Comparison of ENCODE assay signal across 8 cellular contexts in the genomic region with DNA sequence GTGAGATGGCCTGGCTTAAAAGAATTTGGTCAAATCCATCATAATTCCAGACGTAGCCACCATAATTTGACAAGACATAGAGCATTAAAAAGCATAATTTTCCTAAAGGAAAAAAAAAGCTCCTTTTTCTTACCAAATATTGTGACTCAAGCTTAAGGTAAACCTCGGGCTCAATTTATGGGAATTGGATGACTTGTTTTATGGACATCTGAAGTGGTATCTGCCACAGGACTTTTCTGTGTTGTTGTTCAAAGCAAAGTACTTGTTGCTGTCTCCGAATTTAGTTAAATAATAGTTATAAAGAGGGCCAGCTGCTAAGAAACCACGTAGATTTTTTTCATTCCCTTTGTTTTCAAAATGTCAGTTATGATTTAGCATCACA. TPM values are rescaled to one million over a fixed set of nuclear protein-coding genes. Genes with fewer than 3 reads are reported as not detected.
A peak's percentile ranks its signal among the peaks of the same experiment; 100 is the strongest.
DNase-seq lines count a peak whose midpoint lies in the region; ATAC-seq and TF ChIP-seq lines count a peak whose summit lies in the region.

No MANE protein-coding gene starts in this region.

- no peaks in the 10 kb centered on the region for H3K36me3 Mint-ChIP-seq in stimulated activated naive CD8-positive, alpha-beta T cell treated with anti-CD3 and anti-CD28 coated beads, Interleukin-15, Interleukin-2, amounts not matched to agents 100 ng/mL and 50 ng/mL, for 24 hours (ENCODE audit: low read depth)

- ATAC-seq in stimulated activated naive CD8-positive, alpha-beta T cell treated with anti-CD3 and anti-CD28 coated beads, Interleukin-15, Interleukin-2, amounts not matched to agents 100 U/mL and 50 U/mL, for 24 hours, result no peak
- no peak for ATAC-seq in GM21360 (IDR thresholded peaks at IDR 0.05; ENCODE audit: unreplicated experiment)

- H3K9me3 Mint-ChIP-seq in stimulated activated naive CD8-positive, alpha-beta T cell treated with anti-CD3 and anti-CD28 coated beads, Interleukin-15, Interleukin-2, amounts not matched to agents 100 ng/mL and 50 ng/mL, for 24 hours, result no peaks in the 10 kb centered on the region

- H3K4me3 Mint-ChIP-seq in stimulated activated naive CD8-positive, alpha-beta T cell treated with anti-CD3 and anti-CD28 coated beads, Interleukin-15, Interleukin-2, amounts not matched to agents 100 ng/mL and 50 ng/mL, for 24 hours, result peak overlapping the region; percentile 86

- H3K36me3 ChIP-seq in brain microvascular endothelial cell (replicated peaks), result peaks cover 4% of the 10 kb centered on the region

- peaks cover 33% of the 10 kb centered on the region for H3K4me1 ChIP-seq in mononuclear cell (ENCODE audit: insufficient read depth, low read length)

- H3K27me3 ChIP-seq in brain microvascular endothelial cell (replicated peaks) (no peaks in the 10 kb centered on the region), mononuclear cell (ENCODE audit: insufficient read depth, low read length) (no peaks in the 10 kb centered on the region)

- no peak for DNase-seq in stimulated activated naive CD8-positive, alpha-beta T cell treated with anti-CD3 and anti-CD28 coated beads, Interleukin-15, Interleukin-2, amounts not matched to agents 100 U/mL and 50 U/mL, for 24 hours
- DNase-seq in brain microvascular endothelial cell, result no peak
- no peak for DNase-seq in T-helper 9 cell
- DNase-seq in NCI-H2029 treated with DMSO at 0.1 percent for 48 hours (lab: John Stamatoyannopoulos, UW), result no peak
- no peak for DNase-seq in NCI-H2107 treated with DMSO at 0.1 percent for 48 hours (lab: John Stamatoyannopoulos, UW; ENCODE audit: unreplicated experiment)

- H3K27me3 Mint-ChIP-seq in stimulated activated naive CD8-positive, alpha-beta T cell treated with anti-CD3 and anti-CD28 coated beads, Interleukin-15, Interleukin-2, amounts not matched to agents 100 ng/mL and 50 ng/mL, for 24 hours, result no peaks in the 10 kb centered on the region

- peak overlapping the region; percentile 81 for H3K4me3 ChIP-seq in brain microvascular endothelial cell (ENCODE audit: low read depth, low read length)
- H3K4me3 ChIP-seq in mononuclear cell (ENCODE audit: low read length), result peak overlapping the region; percentile 66

- peaks cover 53% of the 10 kb centered on the region for H3K4me1 Mint-ChIP-seq in stimulated activated naive CD8-positive, alpha-beta T cell treated with anti-CD3 and anti-CD28 coated beads, Interleukin-15, Interleukin-2, amounts not matched to agents 100 ng/mL and 50 ng/mL, for 24 hours (ENCODE audit: low read depth)

- H3K27ac ChIP-seq in brain microvascular endothelial cell, result peak overlapping the region; percentile 8

- H3K9me3 ChIP-seq in mononuclear cell (ENCODE audit: low read depth, low read length), result no peaks in the 10 kb centered on the region

- TF ChIP-seq CTCF in brain microvascular endothelial cell (IDR thresholded peaks at IDR 0.05; ENCODE audit: low read depth, low read length, missing control alignments), result no peak

- peak overlapping the region; percentile 75 for H3K27ac Mint-ChIP-seq in stimulated activated naive CD8-positive, alpha-beta T cell treated with anti-CD3 and anti-CD28 coated beads, Interleukin-15, Interleukin-2, amounts not matched to agents 100 ng/mL and 50 ng/mL, for 24 hours

- in situ Hi-C loops in brain microvascular endothelial cell (cut with HindIII; ENCODE audit: low pct_ligation_motif_present, low sequenced_read_pairs), result no loop called here

RNA-seq across cellular contexts. Expression of a gene that starts 1.1 kb away (rescaled TPM):
- 13.9 TPM for total RNA-seq in mononuclear cell
